ENCODE assay signal across 8 cellular contexts in genomic region chr12:9331218-9331626, GRCh38.
DNase-seq lines count a peak whose midpoint lies in the region; ATAC-seq and TF ChIP-seq lines count a peak whose summit lies in the region.

No MANE protein-coding gene starts in this region.

- H3K4me1 ChIP-seq in parathyroid adenoma (no peaks in the 10 kb centered on the region), upper lobe of left lung (peaks cover 0 to 3% (median 0%) of the 10 kb centered on the region in 4 donors)

- ATAC-seq in HG03175 (IDR thresholded peaks at IDR 0.05; ENCODE audit: unreplicated experiment), result peak; percentile 43
- peak; percentile 69 to 86 for ATAC-seq in upper lobe of left lung (ENCODE audit: low FRiP score in 2 of 2)
- no peak for ATAC-seq in GM18505 (IDR thresholded peaks at IDR 0.05; ENCODE audit: unreplicated experiment)

- DNase-seq in EH (ENCODE audit: low read depth), result peak; percentile 58
- peak; percentile 54 for DNase-seq in RKO (ENCODE audit: low spot score)
- peak; percentile 56 for DNase-seq in activated T-helper 9 cell treated with anti-CD3 and anti-CD28 coated beads, Interleukin-2, amount 50 U/mL, for 16 hours (ENCODE audit: low read depth)
- peak; percentile 63 for DNase-seq in globus pallidus (ENCODE audit: low spot score)
- peak; percentile 33 to 72 for DNase-seq in upper lobe of left lung

- H3K27ac ChIP-seq in parathyroid adenoma (no peak overlapping the region), upper lobe of left lung (no peak overlapping the region)

- H3K4me3 ChIP-seq in parathyroid adenoma (ENCODE audit: low read depth, low read length) (no peak overlapping the region), upper lobe of left lung (no peak overlapping the region)

- H2AFZ ChIP-seq in parathyroid adenoma, result no peak overlapping the region

- H3K79me2 ChIP-seq in parathyroid adenoma, result no peaks in the 10 kb centered on the region

- H3K9me3 ChIP-seq in parathyroid adenoma (ENCODE audit: control insufficient read depth, low read length) (no peaks in the 10 kb centered on the region), upper lobe of left lung (no peaks in the 10 kb centered on the region)

- no peak for TF ChIP-seq POLR2A in upper lobe of left lung (IDR thresholded peaks at IDR 0.05)
- no peak for TF ChIP-seq POLR2A in GM18505 (IDR thresholded peaks at IDR 0.05; ENCODE audit: borderline replicate concordance, extremely low read depth, insufficient read depth, insufficient read length)

- no peak overlapping the region for H3K4me2 ChIP-seq in parathyroid adenoma (ENCODE audit: low read length)

- no peaks in the 10 kb centered on the region for H3K36me3 ChIP-seq in parathyroid adenoma (ENCODE audit: control insufficient read depth, insufficient read depth, low read length)
- H3K36me3 ChIP-seq in upper lobe of left lung, result no peaks in the 10 kb centered on the region

- 8 to 9% methylated on average over 2 to 5 of the region's 5 CpGs for WGBS in upper lobe of left lung, 2 donors

- H3K27me3 ChIP-seq in parathyroid adenoma (ENCODE audit: control insufficient read depth, insufficient read depth, low read length) (no peaks in the 10 kb centered on the region), upper lobe of left lung (no peaks in the 10 kb centered on the region)

- peak; percentile 96 for TF ChIP-seq CTCF in parathyroid adenoma (IDR thresholded peaks at IDR 0.05)
- TF ChIP-seq CTCF in upper lobe of left lung (IDR thresholded peaks at IDR 0.05), result peak; percentile 81 to 93 (median 87)

- H3K9ac ChIP-seq in parathyroid adenoma, result no peak overlapping the region

- TF ChIP-seq EP300 in upper lobe of left lung (IDR thresholded peaks at IDR 0.05), result no peak
